Comparison of ENCODE assay signal across 8 cellular contexts in genomic region chr14:53032161-53032803, GRCh38.
DNase-seq lines count a peak whose midpoint lies in the region; ATAC-seq, FAIRE-seq and TF ChIP-seq lines count a peak whose summit lies in the region.

No MANE protein-coding gene starts in this region.

- H3K36me3 ChIP-seq in bronchial epithelial cell (ENCODE audit: control insufficient read depth, insufficient read depth, low read length) = no peaks in the 10 kb centered on the region
- H3K36me3 ChIP-seq in effector memory CD4-positive, alpha-beta T cell (ENCODE audit: control insufficient read depth, insufficient read depth, low read length) = no peaks in the 10 kb centered on the region

- peak; percentile 92 for DNase-seq in HS-27A (ENCODE audit: low read depth)
- peak; percentile 77 for DNase-seq in bronchial epithelial cell (ENCODE audit: low read depth)
- peak; percentile 49 for DNase-seq in superior temporal gyrus (ENCODE audit: extremely low spot score)
- no peak for DNase-seq in effector memory CD4-positive, alpha-beta T cell
- DNase-seq in stimulated activated CD4-positive, alpha-beta T cell treated with anti-CD3 and anti-CD28 coated beads, Interleukin-12 subunit alpha, Interleukin-12 subunit beta, amount 100 ng/mL, for 4 hours = no peak

- H3K4me1 ChIP-seq in effector memory CD4-positive, alpha-beta T cell (ENCODE audit: control insufficient read depth, insufficient read depth, low read length, poor library complexity, severe bottlenecking) = no peaks in the 10 kb centered on the region

- H3K27ac ChIP-seq in layer of hippocampus (ENCODE audit: low read depth, low read length) = peak overlapping the region; percentile 74
- H3K27ac ChIP-seq in effector memory CD4-positive, alpha-beta T cell (ENCODE audit: insufficient read depth, low read length, poor library complexity, severe bottlenecking) = no peak overlapping the region

- no peak for TF ChIP-seq CTCF in bronchial epithelial cell (IDR thresholded peaks at IDR 0.05; ENCODE audit: insufficient read depth, low read length, severe bottlenecking)

- H3K27me3 ChIP-seq in bronchial epithelial cell (ENCODE audit: control insufficient read depth, insufficient read depth, low read length) = no peaks in the 10 kb centered on the region
- H3K27me3 ChIP-seq in layer of hippocampus (ENCODE audit: control insufficient read depth, insufficient read depth, low read length) = no peaks in the 10 kb centered on the region
- H3K27me3 ChIP-seq in effector memory CD4-positive, alpha-beta T cell (replicated peaks; ENCODE audit: control insufficient read depth, insufficient read depth, low read length, poor library complexity, severe bottlenecking) = no peaks in the 10 kb centered on the region

- ATAC-seq in HG03469 (IDR thresholded peaks at IDR 0.05; ENCODE audit: unreplicated experiment) (no peak), GM21526 (IDR thresholded peaks at IDR 0.05; ENCODE audit: low FRiP score, unreplicated experiment) (no peak)

- H3K9me3 ChIP-seq in effector memory CD4-positive, alpha-beta T cell (ENCODE audit: control insufficient read depth, low read length) = no peaks in the 10 kb centered on the region

- FAIRE-seq in bronchial epithelial cell (lab: Jason Lieb, UNC) = no peak

- H3K4me3 ChIP-seq in bronchial epithelial cell (ENCODE audit: low read depth, low read length) = no peak overlapping the region
- no peak overlapping the region for H3K4me3 ChIP-seq in effector memory CD4-positive, alpha-beta T cell (ENCODE audit: insufficient read depth, low read depth, low read length, poor library complexity, severe bottlenecking)

Comparison
In these comparisons a context has a peak if more than half of its experiments do, and no peak if none do; other contexts are left out.
1. DNase-seq: peak in HS-27A (single experiment), bronchial epithelial cell (single experiment) and superior temporal gyrus (single experiment); none in effector memory CD4-positive, alpha-beta T cell (0 of 3) and stimulated activated CD4-positive, alpha-beta T cell treated with anti-CD3 and anti-CD28 coated beads, Interleukin-12 subunit alpha, Interleukin-12 subunit beta, amount 100 ng/mL, for 4 hours (single experiment).